ENCODE assay signal across 1 cellular context in the genomic region with DNA sequence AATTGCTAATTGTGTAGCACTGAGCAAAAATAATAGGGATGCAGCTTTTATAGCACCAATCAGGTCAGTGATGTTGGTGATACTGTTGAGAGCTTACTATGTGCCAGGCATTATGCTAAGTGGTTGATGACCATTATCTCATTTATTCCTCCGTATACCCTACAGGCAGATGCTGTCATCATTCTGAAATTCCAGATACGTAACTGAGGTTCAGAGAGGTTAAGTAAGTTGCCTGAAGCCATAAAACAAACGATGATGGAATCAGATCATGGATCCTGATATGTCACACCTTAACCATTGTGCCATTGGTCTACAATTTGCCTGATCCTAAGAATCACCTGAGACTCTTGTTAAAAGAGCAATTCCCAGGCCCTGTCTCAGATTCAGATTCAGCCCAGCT.
A peak's percentile ranks its signal among the peaks of the same experiment; 100 is the strongest.
TF ChIP-seq lines count a peak whose summit lies in the region.

No MANE protein-coding gene starts in this region.

TF ChIP-seq in K562, 482 proteins besides CTCF, POLR2A, EP300 and RAD21 (continued from another document):
- TF ChIP-seq, protein P1, sequence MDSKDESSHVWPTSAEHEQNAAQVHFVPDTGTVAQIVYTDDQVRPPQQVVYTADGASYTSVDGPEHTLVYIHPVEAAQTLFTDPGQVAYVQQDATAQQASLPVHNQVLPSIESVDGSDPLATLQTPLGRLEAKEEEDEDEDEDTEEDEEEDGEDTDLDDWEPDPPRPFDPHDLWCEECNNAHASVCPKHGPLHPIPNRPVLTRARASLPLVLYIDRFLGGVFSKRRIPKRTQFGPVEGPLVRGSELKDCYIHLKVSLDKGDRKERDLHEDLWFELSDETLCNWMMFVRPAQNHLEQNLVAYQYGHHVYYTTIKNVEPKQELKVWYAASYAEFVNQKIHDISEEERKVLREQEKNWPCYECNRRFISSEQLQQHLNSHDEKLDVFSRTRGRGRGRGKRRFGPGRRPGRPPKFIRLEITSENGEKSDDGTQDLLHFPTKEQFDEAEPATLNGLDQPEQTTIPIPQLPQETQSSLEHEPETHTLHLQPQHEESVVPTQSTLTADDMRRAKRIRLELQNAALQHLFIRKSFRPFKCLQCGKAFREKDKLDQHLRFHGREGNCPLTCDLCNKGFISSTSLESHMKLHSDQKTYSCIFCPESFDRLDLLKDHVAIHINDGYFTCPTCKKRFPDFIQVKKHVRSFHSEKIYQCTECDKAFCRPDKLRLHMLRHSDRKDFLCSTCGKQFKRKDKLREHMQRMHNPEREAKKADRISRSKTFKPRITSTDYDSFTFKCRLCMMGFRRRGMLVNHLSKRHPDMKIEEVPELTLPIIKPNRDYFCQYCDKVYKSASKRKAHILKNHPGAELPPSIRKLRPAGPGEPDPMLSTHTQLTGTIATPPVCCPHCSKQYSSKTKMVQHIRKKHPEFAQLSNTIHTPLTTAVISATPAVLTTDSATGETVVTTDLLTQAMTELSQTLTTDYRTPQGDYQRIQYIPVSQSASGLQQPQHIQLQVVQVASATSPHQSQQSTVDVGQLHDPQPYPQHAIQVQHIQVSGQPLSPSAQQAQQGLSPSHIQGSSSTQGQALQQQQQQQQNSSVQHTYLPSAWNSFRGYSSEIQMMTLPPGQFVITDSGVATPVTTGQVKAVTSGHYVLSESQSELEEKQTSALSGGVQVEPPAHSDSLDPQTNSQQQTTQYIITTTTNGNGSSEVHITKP (IDR thresholded peaks at IDR 0.05; ENCODE audit: partially characterized antibody) = no peak
- TF ChIP-seq TOE1 (IDR thresholded peaks at IDR 0.05; ENCODE audit: borderline replicate concordance) (no peak), TOE1 (CRISPR knock-in tag; IDR thresholded peaks at IDR 0.05; ENCODE audit: borderline replicate concordance, low read depth) (no peak), POLR2AphosphoS2 (IDR thresholded peaks at IDR 0.05; ENCODE audit: low read length) (0 out of 2 replicates have a peak, but pooled peaks have one; percentile 8), BCOR (IDR thresholded peaks at IDR 0.05) (no peak), RBM25 (IDR thresholded peaks at IDR 0.05; ENCODE audit: low read depth, low read length, severe bottlenecking) (no peak)
